23 cellular contexts compared by ENCODE assay signal in the genomic region with DNA sequence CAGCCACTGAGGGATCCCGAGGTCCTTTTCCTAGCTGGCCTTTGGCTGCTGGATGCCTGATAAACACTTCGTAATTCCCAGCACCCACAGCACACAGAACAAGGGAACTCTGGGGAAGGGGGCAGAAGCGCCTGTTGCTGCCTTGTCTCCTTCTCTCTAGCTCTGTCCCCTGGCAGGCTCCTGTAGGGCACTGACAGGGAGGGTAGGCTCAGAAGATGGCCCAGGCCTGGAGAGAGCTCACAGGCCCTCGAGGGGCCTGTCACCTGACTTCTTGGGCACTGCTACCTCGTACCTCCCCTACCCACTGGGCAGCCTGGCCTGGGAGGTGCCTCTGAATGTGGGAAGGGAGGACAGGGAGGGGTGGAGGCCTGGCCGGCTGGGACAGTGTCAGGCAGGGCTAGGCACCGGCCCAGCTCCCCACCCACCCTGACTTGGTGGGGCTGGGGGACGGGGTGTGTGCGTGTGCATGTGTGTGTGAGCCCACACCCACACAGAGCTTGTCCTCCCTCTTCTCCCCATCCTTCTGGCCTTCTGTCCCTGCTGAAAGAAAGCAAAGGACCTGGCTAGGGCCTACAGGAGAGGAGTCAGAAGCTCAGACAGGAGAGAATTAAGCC. TPM values are rescaled to one million over a fixed set of nuclear protein-coding genes. Genes with fewer than 3 reads are reported as not detected.
DNase-seq lines count a peak whose midpoint lies in the region; ATAC-seq, FAIRE-seq and TF ChIP-seq lines count a peak whose summit lies in the region.
"Had no signal": no experiment of that assay in that cellular context is flagged by ENCODE, and none has a peak within 500 bp of the region (broad histone marks: within the 10 kb centered on the region; RNA-seq: fewer than 3 reads in every experiment).

No MANE protein-coding gene starts in this region.

- H3F3A ChIP-seq in PC-9 (ENCODE audit: insufficient read depth, low read depth), result peaks cover 59% of the 10 kb centered on the region

- intact Hi-C loops in PC-9 (cut with micrococcal nuclease; ENCODE audit: unreplicated experiment), result no loop called here
- intact Hi-C loops in thyroid gland (cut with DNase I), result no loop called here

- H3K4me1 ChIP-seq in PC-9 (replicated peaks; ENCODE audit: insufficient read depth) (peaks cover 57% of the 10 kb centered on the region), mucosa of rectum (ENCODE audit: control insufficient read depth in 2 of 2, insufficient read depth in 2 of 2, low read length in 2 of 2) (peaks cover 22 to 44% of the 10 kb centered on the region in 2 donors), thyroid gland (peaks cover 39 to 51% of the 10 kb centered on the region in 2 donors)
- H3K4me1 ChIP-seq: parathyroid adenoma had no signal

- no peak for FAIRE-seq in frontal cortex (lab: Jason Lieb, UNC)

- H3K9me3 ChIP-seq in PC-9 (ENCODE audit: insufficient read depth, low read depth) (no peaks in the 10 kb centered on the region), mucosa of rectum (ENCODE audit: control insufficient read depth in 2 of 2, low read length in 2 of 2) (no peaks in the 10 kb centered on the region), thyroid gland (no peaks in the 10 kb centered on the region)
- H3K9me3 ChIP-seq: colonic mucosa, upper lobe of left lung had no signal

- H3K36me3 ChIP-seq in PC-9 (ENCODE audit: low read depth) (peaks cover 29% of the 10 kb centered on the region), mucosa of rectum (ENCODE audit: control insufficient read depth in 2 of 2, insufficient read depth in 2 of 2, low read length in 2 of 2) (peaks cover 19 to 20% of the 10 kb centered on the region in 2 donors), thyroid gland (peaks cover 5 to 10% of the 10 kb centered on the region in 2 donors), brain microvascular endothelial cell (replicated peaks) (peaks cover 25% of the 10 kb centered on the region)
- H3K36me3 ChIP-seq: colonic mucosa, WERI-Rb-1 had no signal

- ATAC-seq in esophagus mucosa (peak; percentile 7), HG02678 (IDR thresholded peaks at IDR 0.05; ENCODE audit: unreplicated experiment) (no peak)
- ATAC-seq: T-helper 17 cell had no signal

- H3K4me3 ChIP-seq in PC-9 (no peak overlapping the region), mucosa of rectum (ENCODE audit: low read length in 2 of 2) (no peak overlapping the region), thyroid gland (replicated peaks in 1 of 3) (no peak overlapping the region), brain microvascular endothelial cell (ENCODE audit: low read depth, low read length) (no peak overlapping the region)
- H3K4me3 ChIP-seq: colonic mucosa, smooth muscle cell, upper lobe of left lung had no signal

- DNase-seq in PC-9, result no peak
- peak; percentile 43 for DNase-seq in thyroid gland
- no peak for DNase-seq in brain microvascular endothelial cell
- no peak for DNase-seq in frontal cortex (ENCODE audit: low spot score in 2 of 2)
- DNase-seq: activated CD4-positive, alpha-beta T cell treated with anti-CD3 and anti-CD28 coated beads, Interleukin-2, amount 50 U/mL, for 48 hours; activated naive CD4-positive, alpha-beta T cell treated with anti-CD3 and anti-CD28 coated beads, Interleukin-2, amount 10 ng/mL, durations not matched to agents 7 days and 5 days; colonic mucosa; EL; foreskin melanocyte; HCEC 1CT; Kasumi-1; NCI-H1092 treated with DMSO at 0.1 percent for 48 hours; NCI-H2107; NCI-H524 treated with DMSO at 0.1 percent for 48 hours; T-helper 17 cell; WERI-Rb-1 had no signal

- CTCF ChIA-PET in PC-9 (lab: Charles Lee), result no interaction called here

- no peaks in the 10 kb centered on the region for H3K9me2 ChIP-seq in PC-9 (ENCODE audit: insufficient read depth)

- no TSS peak for BruUV-seq in PC-9 (replicated peaks; lab: Mats Ljungman, UMichigan)

- TF ChIP-seq CTCF in PC-9 (conservative IDR thresholded peaks at IDR 0.05) (no peak), thyroid gland (IDR thresholded peaks at IDR 0.05) (no peak), brain microvascular endothelial cell (IDR thresholded peaks at IDR 0.05; ENCODE audit: low read depth, low read length, missing control alignments) (no peak)

- H3K4me2 ChIP-seq in PC-9, result peak overlapping the region; percentile 62
- H3K4me2 ChIP-seq: smooth muscle cell had no signal

- POLR2A ChIA-PET in PC-9 (lab: Charles Lee; ENCODE audit: unreplicated experiment), result interaction anchor here (0.6 to 3.3 kb wide), 3 partner anchors 8 to 13 kb away, joined by 4 to 24 read pairs (median 11); no protein-coding TSS in a partner anchor

- WGBS in thyroid gland, 2 donors, result 70 to 82% methylated on average over 3 to 5 of the region's 9 CpGs

- H2AFZ ChIP-seq in PC-9, result no peak overlapping the region
- H2AFZ ChIP-seq: parathyroid adenoma had no signal

- no peak for TF ChIP-seq POLR2A in thyroid gland (IDR thresholded peaks at IDR 0.05)

- H3K9ac ChIP-seq in mucosa of rectum (ENCODE audit: low read depth in 1 of 2, low read length in 2 of 2), result peak overlapping the region in 1 of 2 donors; percentile 43
- H3K9ac ChIP-seq: parathyroid adenoma had no signal

- H3K27me3 ChIP-seq in PC-9 (ENCODE audit: insufficient read depth, low read depth) (no peaks in the 10 kb centered on the region), mucosa of rectum (ENCODE audit: control insufficient read depth in 2 of 2, insufficient read depth in 2 of 2, low read length in 2 of 2) (no peaks in the 10 kb centered on the region), thyroid gland (no peaks in the 10 kb centered on the region), brain microvascular endothelial cell (replicated peaks) (no peaks in the 10 kb centered on the region)
- H3K27me3 ChIP-seq: colonic mucosa, upper lobe of left lung had no signal

- H3K27ac ChIP-seq in PC-9 (peak overlapping the region; percentile 94), mucosa of rectum (ENCODE audit: low read depth in 2 of 2, low read length in 2 of 2) (peak overlapping the region; percentile 84 to 90), thyroid gland (peak overlapping the region; percentile 77 to 84 (median 78)), brain microvascular endothelial cell (no peak overlapping the region)
- H3K27ac ChIP-seq: parathyroid adenoma, upper lobe of left lung, WERI-Rb-1 had no signal

- no peaks in the 10 kb centered on the region for H4K20me1 ChIP-seq in PC-9 (ENCODE audit: insufficient read depth)

- in situ Hi-C loops in brain microvascular endothelial cell (cut with HindIII; ENCODE audit: low pct_ligation_motif_present, low sequenced_read_pairs), result no loop called here

- H3K79me2 ChIP-seq in PC-9 (ENCODE audit: low read depth), result peaks cover 13% of the 10 kb centered on the region
- H3K79me2 ChIP-seq: parathyroid adenoma had no signal

RNA-seq across cellular contexts. Expression of a gene that starts 18.1 kb away (rescaled TPM):
- total RNA-seq in PC-9 (2021) (49.8 and 53.9 TPM in 2 replicates), esophagus mucosa (216 TPM), thyroid gland (10 to 100 TPM; 14.8 to 34.3 (median 30.6) TPM), frontal cortex (under 0.01 TPM)
- total RNA-seq: T-helper 17 cell had no signal

RNA-seq across cellular contexts. Expression of a gene that starts 48.8 kb away (rescaled TPM):
- not detected in 2 replicates for total RNA-seq in PC-9 (2021)
- not detected for total RNA-seq in esophagus mucosa
- total RNA-seq in thyroid gland, result not detected
- total RNA-seq in frontal cortex, result 1.2 TPM
- total RNA-seq: colonic mucosa, HT-29, T-helper 17 cell, upper lobe of left lung had no signal

Comparison
In these comparisons a context has a peak if more than half of its experiments do, and no peak if none do; other contexts are left out.
1. DNase-seq: peak in thyroid gland (2 of 2); none in PC-9 (0 of 2), brain microvascular endothelial cell (single experiment) and frontal cortex (0 of 2).
2. RNA of a gene that starts 18.1 kb away (total RNA-seq): 216 TPM in esophagus mucosa (single experiment), 49.8 to 53.9 TPM in PC-9 and 14.8 to 34.3 TPM in thyroid gland; under 0.01 TPM in frontal cortex (single experiment); every median in the first group is over 10 times any median in the second.